In the genomic region with DNA sequence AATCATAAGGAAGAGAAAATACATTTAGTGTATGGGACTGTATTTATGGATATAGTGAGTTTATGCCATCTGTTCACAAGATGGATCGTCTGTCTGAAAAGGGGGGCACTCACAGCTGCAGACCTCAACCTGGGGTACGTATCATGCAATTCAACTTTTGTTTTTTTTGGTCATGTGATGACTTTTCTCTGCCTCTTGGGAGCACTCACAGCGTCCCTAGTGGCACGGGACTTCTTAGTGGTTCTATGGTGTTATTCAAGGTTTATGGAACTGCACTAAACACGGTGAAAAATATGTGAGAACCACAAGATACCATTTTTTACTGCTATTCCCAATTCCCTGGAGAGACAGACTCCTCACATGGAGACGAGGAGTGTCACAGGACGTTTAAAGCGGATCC, we compare ENCODE assay signal across 1 cellular context.
TF ChIP-seq lines count a peak whose summit lies in the region.

No MANE protein-coding gene starts in this region.

TF ChIP-seq in GM23338, 12 proteins besides CTCF, POLR2A, EP300 and RAD21:
- no peak for TF ChIP-seq ETS1 (IDR thresholded peaks at IDR 0.05)
- TF ChIP-seq STAT1 (IDR thresholded peaks at IDR 0.05; ENCODE audit: unreplicated experiment): no peak
- no peak for TF ChIP-seq NANOG (IDR thresholded peaks at IDR 0.05; ENCODE audit: borderline replicate concordance)
- no peak for TF ChIP-seq EZH2phosphoT487 (IDR thresholded peaks at IDR 0.05; ENCODE audit: unreplicated experiment)
- TF ChIP-seq ZNF114 (CRISPR knock-in tag; IDR thresholded peaks at IDR 0.05): no peak
- TF ChIP-seq ZNF331 (CRISPR knock-in tag; IDR thresholded peaks at IDR 0.05; ENCODE audit: low read depth): no peak
- TF ChIP-seq, protein P1, sequence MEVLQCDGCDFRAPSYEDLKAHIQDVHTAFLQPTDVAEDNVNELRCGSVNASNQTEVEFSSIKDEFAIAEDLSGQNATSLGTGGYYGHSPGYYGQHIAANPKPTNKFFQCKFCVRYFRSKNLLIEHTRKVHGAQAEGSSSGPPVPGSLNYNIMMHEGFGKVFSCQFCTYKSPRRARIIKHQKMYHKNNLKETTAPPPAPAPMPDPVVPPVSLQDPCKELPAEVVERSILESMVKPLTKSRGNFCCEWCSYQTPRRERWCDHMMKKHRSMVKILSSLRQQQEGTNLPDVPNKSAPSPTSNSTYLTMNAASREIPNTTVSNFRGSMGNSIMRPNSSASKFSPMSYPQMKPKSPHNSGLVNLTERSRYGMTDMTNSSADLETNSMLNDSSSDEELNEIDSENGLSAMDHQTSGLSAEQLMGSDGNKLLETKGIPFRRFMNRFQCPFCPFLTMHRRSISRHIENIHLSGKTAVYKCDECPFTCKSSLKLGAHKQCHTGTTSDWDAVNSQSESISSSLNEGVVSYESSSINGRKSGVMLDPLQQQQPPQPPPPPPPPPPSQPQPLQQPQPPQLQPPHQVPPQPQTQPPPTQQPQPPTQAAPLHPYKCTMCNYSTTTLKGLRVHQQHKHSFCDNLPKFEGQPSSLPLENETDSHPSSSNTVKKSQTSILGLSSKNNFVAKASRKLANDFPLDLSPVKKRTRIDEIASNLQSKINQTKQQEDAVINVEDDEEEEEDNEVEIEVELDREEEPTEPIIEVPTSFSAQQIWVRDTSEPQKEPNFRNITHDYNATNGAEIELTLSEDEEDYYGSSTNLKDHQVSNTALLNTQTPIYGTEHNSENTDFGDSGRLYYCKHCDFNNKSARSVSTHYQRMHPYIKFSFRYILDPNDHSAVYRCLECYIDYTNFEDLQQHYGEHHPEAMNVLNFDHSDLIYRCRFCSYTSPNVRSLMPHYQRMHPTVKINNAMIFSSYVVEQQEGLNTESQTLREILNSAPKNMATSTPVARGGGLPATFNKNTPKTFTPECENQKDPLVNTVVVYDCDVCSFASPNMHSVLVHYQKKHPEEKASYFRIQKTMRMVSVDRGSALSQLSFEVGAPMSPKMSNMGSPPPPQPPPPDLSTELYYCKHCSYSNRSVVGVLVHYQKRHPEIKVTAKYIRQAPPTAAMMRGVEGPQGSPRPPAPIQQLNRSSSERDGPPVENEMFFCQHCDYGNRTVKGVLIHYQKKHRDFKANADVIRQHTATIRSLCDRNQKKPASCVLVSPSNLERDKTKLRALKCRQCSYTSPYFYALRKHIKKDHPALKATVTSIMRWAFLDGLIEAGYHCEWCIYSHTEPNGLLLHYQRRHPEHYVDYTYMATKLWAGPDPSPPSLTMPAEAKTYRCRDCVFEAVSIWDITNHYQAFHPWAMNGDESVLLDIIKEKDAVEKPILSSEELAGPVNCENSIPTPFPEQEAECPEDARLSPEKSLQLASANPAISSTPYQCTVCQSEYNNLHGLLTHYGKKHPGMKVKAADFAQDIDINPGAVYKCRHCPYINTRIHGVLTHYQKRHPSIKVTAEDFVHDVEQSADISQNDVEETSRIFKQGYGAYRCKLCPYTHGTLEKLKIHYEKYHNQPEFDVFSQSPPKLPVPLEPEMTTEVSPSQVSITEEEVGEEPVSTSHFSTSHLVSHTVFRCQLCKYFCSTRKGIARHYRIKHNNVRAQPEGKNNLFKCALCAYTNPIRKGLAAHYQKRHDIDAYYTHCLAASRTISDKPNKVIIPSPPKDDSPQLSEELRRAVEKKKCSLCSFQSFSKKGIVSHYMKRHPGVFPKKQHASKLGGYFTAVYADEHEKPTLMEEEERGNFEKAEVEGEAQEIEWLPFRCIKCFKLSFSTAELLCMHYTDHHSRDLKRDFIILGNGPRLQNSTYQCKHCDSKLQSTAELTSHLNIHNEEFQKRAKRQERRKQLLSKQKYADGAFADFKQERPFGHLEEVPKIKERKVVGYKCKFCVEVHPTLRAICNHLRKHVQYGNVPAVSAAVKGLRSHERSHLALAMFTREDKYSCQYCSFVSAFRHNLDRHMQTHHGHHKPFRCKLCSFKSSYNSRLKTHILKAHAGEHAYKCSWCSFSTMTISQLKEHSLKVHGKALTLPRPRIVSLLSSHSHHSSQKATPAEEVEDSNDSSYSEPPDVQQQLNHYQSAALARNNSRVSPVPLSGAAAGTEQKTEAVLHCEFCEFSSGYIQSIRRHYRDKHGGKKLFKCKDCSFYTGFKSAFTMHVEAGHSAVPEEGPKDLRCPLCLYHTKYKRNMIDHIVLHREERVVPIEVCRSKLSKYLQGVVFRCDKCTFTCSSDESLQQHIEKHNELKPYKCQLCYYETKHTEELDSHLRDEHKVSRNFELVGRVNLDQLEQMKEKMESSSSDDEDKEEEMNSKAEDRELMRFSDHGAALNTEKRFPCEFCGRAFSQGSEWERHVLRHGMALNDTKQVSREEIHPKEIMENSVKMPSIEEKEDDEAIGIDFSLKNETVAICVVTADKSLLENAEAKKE (CRISPR knock-in tag; IDR thresholded peaks at IDR 0.05): no peak
- TF ChIP-seq EZH2 (IDR thresholded peaks at IDR 0.05; ENCODE audit: low read depth, unreplicated experiment): no peak
- no peak for TF ChIP-seq CREB1 (CRISPR knock-in tag; IDR thresholded peaks at IDR 0.05; ENCODE audit: low read depth)
- TF ChIP-seq POLR2AphosphoS5 (IDR thresholded peaks at IDR 0.05; ENCODE audit: low read depth): no peak
- no peak for TF ChIP-seq REST (IDR thresholded peaks at IDR 0.05; ENCODE audit: unreplicated experiment)
- TF ChIP-seq JUNB (IDR thresholded peaks at IDR 0.05; ENCODE audit: unreplicated experiment): no peak
